Comparison of ENCODE assay signal across 1 cellular context in the genomic region with DNA sequence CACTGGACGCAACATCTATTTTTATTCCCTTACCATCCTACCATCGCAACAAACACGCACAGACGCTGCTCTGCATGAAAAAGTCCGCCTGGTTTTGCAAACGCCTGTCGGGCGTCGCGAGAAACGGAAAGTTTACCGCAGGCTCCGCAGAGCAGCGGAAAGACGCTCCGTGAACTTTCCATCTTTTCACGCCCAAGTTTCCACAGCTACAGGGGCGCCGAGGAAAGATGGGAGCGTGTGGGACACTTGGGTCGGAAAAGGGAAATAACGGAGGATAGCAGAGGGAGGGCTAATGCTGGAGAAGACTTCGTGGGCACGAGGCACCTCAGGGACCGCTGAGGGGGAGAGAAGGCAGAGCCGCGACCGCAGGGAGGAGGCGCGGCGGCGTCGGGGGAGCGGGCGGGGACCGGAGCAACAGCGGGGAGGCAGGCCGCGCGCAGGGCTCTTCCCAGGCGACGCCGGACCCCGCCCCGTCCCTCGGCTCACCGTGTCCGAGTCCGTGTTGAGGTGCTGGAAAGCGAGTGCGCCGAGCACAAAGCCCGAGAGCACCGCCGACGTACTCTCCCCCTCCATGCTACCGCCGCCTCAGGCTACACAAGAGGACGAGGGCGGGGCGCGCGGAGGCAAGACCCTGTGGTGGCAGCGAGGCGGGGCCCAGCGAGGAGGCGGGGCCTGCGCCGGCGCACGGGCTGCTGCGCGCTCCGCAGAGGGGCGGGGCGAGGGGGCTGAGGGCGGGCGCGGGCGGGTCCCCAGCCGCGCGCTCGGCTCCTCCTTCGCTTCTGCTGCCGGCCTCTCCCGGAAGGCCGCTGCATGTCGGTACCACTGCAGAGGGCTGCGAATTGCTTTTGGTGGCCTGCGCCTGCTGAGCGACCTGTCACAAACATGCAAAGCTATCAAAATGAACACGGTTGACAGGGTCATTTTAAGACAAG.
A peak's percentile ranks its signal among the peaks of the same experiment; 100 is the strongest.
TF ChIP-seq lines count a peak whose summit lies in the region.

A gene (minus strand): TSS at position 601 of the 932 bp plus-strand sequence. CDS start 28 bp downstream, at position 573.

TF ChIP-seq in HepG2, 621 proteins besides CTCF, POLR2A, EP300 and RAD21 (continued from another document and continues in another):
- TF ChIP-seq, protein P1, sequence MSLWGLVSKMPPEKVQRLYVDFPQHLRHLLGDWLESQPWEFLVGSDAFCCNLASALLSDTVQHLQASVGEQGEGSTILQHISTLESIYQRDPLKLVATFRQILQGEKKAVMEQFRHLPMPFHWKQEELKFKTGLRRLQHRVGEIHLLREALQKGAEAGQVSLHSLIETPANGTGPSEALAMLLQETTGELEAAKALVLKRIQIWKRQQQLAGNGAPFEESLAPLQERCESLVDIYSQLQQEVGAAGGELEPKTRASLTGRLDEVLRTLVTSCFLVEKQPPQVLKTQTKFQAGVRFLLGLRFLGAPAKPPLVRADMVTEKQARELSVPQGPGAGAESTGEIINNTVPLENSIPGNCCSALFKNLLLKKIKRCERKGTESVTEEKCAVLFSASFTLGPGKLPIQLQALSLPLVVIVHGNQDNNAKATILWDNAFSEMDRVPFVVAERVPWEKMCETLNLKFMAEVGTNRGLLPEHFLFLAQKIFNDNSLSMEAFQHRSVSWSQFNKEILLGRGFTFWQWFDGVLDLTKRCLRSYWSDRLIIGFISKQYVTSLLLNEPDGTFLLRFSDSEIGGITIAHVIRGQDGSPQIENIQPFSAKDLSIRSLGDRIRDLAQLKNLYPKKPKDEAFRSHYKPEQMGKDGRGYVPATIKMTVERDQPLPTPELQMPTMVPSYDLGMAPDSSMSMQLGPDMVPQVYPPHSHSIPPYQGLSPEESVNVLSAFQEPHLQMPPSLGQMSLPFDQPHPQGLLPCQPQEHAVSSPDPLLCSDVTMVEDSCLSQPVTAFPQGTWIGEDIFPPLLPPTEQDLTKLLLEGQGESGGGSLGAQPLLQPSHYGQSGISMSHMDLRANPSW (CRISPR knock-in tag; IDR thresholded peaks at IDR 0.05; ENCODE audit: borderline replicate concordance), result 0 out of 2 replicates have a peak, but pooled peaks have one; percentile 37
- peak; percentile 69; the same call in 1 of the 2 replicates for TF ChIP-seq ZNF350 (CRISPR knock-in tag; IDR thresholded peaks at IDR 0.05; ENCODE audit: borderline replicate concordance, low read depth)
- peak; percentile 76; the same call in 1 of the 2 replicates for TF ChIP-seq DR1 (CRISPR knock-in tag; IDR thresholded peaks at IDR 0.05)
- TF ChIP-seq TBX2 (CRISPR knock-in tag; IDR thresholded peaks at IDR 0.05; ENCODE audit: borderline replicate concordance), result peak; percentile 64; the same call in 1 of the 2 replicates
- peak; percentile 76 for TF ChIP-seq POGZ (CRISPR knock-in tag; IDR thresholded peaks at IDR 0.05)
- TF ChIP-seq ZNF430 (CRISPR knock-in tag; IDR thresholded peaks at IDR 0.05), result peak; percentile 80; the same call in 1 of the 2 replicates
- TF ChIP-seq ZNF546 (CRISPR knock-in tag; conservative IDR thresholded peaks at IDR 0.05), result peak; percentile 88; the same call in 1 of the 2 replicates
- 0 out of 2 replicates have a peak, but pooled peaks have one; percentile 44 for TF ChIP-seq CAMTA2 (CRISPR knock-in tag; IDR thresholded peaks at IDR 0.05; ENCODE audit: borderline replicate concordance)
- TF ChIP-seq SNRNP70 (IDR thresholded peaks at IDR 0.05; ENCODE audit: low read depth, low read length), result no peak
- TF ChIP-seq, protein P2, sequence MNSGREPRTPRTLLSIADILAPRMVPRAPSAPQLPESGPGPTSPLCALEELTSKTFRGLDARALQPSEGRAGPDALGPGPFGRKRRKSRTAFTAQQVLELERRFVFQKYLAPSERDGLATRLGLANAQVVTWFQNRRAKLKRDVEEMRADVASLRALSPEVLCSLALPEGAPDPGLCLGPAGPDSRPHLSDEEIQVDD (CRISPR knock-in tag; IDR thresholded peaks at IDR 0.05; ENCODE audit: borderline replicate concordance), result peak; percentile 83; the same call in 1 of the 2 replicates
- peak; percentile 88 for TF ChIP-seq ZNF501 (CRISPR knock-in tag; IDR thresholded peaks at IDR 0.05)
- 0 out of 2 replicates have a peak, but pooled peaks have one; percentile 49 for TF ChIP-seq NKX3-1 (CRISPR knock-in tag; IDR thresholded peaks at IDR 0.05)
- TF ChIP-seq ZNF749 (CRISPR knock-in tag; IDR thresholded peaks at IDR 0.05; ENCODE audit: borderline replicate concordance), result peak; percentile 95
- TF ChIP-seq NRL (CRISPR knock-in tag; IDR thresholded peaks at IDR 0.05; ENCODE audit: borderline replicate concordance), result peak; percentile 90
- TF ChIP-seq JUNB (CRISPR knock-in tag; IDR thresholded peaks at IDR 0.05; ENCODE audit: borderline replicate concordance), result peak; percentile 57; the same call in 1 of the 2 replicates
- peak; percentile 77; the same call in 1 of the 2 replicates for TF ChIP-seq TMF1 (CRISPR knock-in tag; IDR thresholded peaks at IDR 0.05; ENCODE audit: low read depth)
- TF ChIP-seq ZSCAN31 (CRISPR knock-in tag; IDR thresholded peaks at IDR 0.05; ENCODE audit: low read depth), result peak; percentile 94
- TF ChIP-seq, protein P3, sequence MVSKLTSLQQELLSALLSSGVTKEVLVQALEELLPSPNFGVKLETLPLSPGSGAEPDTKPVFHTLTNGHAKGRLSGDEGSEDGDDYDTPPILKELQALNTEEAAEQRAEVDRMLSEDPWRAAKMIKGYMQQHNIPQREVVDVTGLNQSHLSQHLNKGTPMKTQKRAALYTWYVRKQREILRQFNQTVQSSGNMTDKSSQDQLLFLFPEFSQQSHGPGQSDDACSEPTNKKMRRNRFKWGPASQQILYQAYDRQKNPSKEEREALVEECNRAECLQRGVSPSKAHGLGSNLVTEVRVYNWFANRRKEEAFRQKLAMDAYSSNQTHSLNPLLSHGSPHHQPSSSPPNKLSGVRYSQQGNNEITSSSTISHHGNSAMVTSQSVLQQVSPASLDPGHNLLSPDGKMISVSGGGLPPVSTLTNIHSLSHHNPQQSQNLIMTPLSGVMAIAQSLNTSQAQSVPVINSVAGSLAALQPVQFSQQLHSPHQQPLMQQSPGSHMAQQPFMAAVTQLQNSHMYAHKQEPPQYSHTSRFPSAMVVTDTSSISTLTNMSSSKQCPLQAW (CRISPR knock-in tag; IDR thresholded peaks at IDR 0.05), result peak; percentile 74
- peak; percentile 40; the same call in 1 of the 2 replicates for TF ChIP-seq ZNF251 (CRISPR knock-in tag; IDR thresholded peaks at IDR 0.05)
- TF ChIP-seq ZBTB8A (CRISPR knock-in tag; IDR thresholded peaks at IDR 0.05; ENCODE audit: borderline replicate concordance, low read depth), result peak; percentile 64; the same call in 1 of the 2 replicates
- peak; percentile 44; the same call in 1 of the 2 replicates for TF ChIP-seq ZNF431 (CRISPR knock-in tag; IDR thresholded peaks at IDR 0.05; ENCODE audit: borderline replicate concordance, low read depth)
- TF ChIP-seq, protein P4, sequence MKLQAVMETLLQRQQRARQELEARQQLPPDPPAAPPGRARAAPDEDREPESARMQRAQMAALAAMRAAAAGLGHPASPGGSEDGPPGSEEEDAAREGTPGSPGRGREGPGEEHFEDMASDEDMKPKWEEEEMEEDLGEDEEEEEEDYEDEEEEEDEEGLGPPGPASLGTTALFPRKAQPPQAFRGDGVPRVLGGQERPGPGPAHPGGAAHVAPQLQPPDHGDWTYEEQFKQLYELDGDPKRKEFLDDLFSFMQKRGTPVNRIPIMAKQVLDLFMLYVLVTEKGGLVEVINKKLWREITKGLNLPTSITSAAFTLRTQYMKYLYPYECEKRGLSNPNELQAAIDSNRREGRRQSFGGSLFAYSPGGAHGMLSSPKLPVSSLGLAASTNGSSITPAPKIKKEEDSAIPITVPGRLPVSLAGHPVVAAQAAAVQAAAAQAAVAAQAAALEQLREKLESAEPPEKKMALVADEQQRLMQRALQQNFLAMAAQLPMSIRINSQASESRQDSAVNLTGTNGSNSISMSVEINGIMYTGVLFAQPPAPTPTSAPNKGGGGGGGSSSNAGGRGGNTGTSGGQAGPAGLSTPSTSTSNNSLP (IDR thresholded peaks at IDR 0.05; ENCODE audit: low read depth, low read length), result no peak
- peak; percentile 53; the same call in 1 of the 2 replicates for TF ChIP-seq ZNF446 (CRISPR knock-in tag; IDR thresholded peaks at IDR 0.05)
- TF ChIP-seq RFXANK (CRISPR knock-in tag; IDR thresholded peaks at IDR 0.05), result 0 out of 2 replicates have a peak, but pooled peaks have one; percentile 37
- TF ChIP-seq SKI (IDR thresholded peaks at IDR 0.05; ENCODE audit: partially characterized antibody), result peak; percentile 22
- TF ChIP-seq KDM6A (CRISPR knock-in tag; IDR thresholded peaks at IDR 0.05; ENCODE audit: low read depth), result no peak
- TF ChIP-seq, protein P5, sequence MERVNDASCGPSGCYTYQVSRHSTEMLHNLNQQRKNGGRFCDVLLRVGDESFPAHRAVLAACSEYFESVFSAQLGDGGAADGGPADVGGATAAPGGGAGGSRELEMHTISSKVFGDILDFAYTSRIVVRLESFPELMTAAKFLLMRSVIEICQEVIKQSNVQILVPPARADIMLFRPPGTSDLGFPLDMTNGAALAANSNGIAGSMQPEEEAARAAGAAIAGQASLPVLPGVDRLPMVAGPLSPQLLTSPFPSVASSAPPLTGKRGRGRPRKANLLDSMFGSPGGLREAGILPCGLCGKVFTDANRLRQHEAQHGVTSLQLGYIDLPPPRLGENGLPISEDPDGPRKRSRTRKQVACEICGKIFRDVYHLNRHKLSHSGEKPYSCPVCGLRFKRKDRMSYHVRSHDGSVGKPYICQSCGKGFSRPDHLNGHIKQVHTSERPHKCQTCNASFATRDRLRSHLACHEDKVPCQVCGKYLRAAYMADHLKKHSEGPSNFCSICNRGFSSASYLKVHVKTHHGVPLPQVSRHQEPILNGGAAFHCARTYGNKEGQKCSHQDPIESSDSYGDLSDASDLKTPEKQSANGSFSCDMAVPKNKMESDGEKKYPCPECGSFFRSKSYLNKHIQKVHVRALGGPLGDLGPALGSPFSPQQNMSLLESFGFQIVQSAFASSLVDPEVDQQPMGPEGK (CRISPR knock-in tag; IDR thresholded peaks at IDR 0.05), result peak; percentile 41; the same call in 1 of the 2 replicates
- TF ChIP-seq EEA1 (CRISPR knock-in tag; IDR thresholded peaks at IDR 0.05; ENCODE audit: borderline replicate concordance), result peak; percentile 88; the same call in 1 of the 2 replicates
- TF ChIP-seq KLF13 (CRISPR knock-in tag; IDR thresholded peaks at IDR 0.05), result peak; percentile 81; the same call in 1 of the 2 replicates
- peak; percentile 65 for TF ChIP-seq ESRRA (CRISPR knock-in tag; IDR thresholded peaks at IDR 0.05; ENCODE audit: low read depth)
- TF ChIP-seq KLF6 (CRISPR knock-in tag; IDR thresholded peaks at IDR 0.05), result 0 out of 2 replicates have a peak, but pooled peaks have one; percentile 66
- TF ChIP-seq, protein P6, sequence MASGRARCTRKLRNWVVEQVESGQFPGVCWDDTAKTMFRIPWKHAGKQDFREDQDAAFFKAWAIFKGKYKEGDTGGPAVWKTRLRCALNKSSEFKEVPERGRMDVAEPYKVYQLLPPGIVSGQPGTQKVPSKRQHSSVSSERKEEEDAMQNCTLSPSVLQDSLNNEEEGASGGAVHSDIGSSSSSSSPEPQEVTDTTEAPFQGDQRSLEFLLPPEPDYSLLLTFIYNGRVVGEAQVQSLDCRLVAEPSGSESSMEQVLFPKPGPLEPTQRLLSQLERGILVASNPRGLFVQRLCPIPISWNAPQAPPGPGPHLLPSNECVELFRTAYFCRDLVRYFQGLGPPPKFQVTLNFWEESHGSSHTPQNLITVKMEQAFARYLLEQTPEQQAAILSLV (CRISPR knock-in tag; IDR thresholded peaks at IDR 0.05; ENCODE audit: borderline replicate concordance), result peak; percentile 79; the same call in 1 of the 2 replicates
- peak; percentile 60; the same call in 1 of the 2 replicates for TF ChIP-seq ZNF839 (CRISPR knock-in tag; IDR thresholded peaks at IDR 0.05; ENCODE audit: borderline replicate concordance)
- TF ChIP-seq, protein P7, sequence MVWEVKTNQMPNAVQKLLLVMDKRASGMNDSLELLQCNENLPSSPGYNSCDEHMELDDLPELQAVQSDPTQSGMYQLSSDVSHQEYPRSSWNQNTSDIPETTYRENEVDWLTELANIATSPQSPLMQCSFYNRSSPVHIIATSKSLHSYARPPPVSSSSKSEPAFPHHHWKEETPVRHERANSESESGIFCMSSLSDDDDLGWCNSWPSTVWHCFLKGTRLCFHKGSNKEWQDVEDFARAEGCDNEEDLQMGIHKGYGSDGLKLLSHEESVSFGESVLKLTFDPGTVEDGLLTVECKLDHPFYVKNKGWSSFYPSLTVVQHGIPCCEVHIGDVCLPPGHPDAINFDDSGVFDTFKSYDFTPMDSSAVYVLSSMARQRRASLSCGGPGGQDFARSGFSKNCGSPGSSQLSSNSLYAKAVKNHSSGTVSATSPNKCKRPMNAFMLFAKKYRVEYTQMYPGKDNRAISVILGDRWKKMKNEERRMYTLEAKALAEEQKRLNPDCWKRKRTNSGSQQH (CRISPR knock-in tag; IDR thresholded peaks at IDR 0.05; ENCODE audit: low read depth), result peak; percentile 78; the same call in 1 of the 2 replicates
- TF ChIP-seq ZNF230 (CRISPR knock-in tag; IDR thresholded peaks at IDR 0.05), result peak; percentile 57; the same call in 1 of the 2 replicates
- TF ChIP-seq, protein P8, sequence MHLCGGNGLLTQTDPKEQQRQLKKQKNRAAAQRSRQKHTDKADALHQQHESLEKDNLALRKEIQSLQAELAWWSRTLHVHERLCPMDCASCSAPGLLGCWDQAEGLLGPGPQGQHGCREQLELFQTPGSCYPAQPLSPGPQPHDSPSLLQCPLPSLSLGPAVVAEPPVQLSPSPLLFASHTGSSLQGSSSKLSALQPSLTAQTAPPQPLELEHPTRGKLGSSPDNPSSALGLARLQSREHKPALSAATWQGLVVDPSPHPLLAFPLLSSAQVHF (CRISPR knock-in tag; IDR thresholded peaks at IDR 0.05), result peak; percentile 70; the same call in 1 of the 2 replicates
- TF ChIP-seq NAIF1 (CRISPR knock-in tag; IDR thresholded peaks at IDR 0.05; ENCODE audit: borderline replicate concordance), result peak; percentile 29; the same call in 1 of the 2 replicates
- TF ChIP-seq NONO (IDR thresholded peaks at IDR 0.05), result no peak
- TF ChIP-seq NONO (CRISPR knock-in tag; conservative IDR thresholded peaks at IDR 0.05), result peak; percentile 89
- TF ChIP-seq, protein P9, sequence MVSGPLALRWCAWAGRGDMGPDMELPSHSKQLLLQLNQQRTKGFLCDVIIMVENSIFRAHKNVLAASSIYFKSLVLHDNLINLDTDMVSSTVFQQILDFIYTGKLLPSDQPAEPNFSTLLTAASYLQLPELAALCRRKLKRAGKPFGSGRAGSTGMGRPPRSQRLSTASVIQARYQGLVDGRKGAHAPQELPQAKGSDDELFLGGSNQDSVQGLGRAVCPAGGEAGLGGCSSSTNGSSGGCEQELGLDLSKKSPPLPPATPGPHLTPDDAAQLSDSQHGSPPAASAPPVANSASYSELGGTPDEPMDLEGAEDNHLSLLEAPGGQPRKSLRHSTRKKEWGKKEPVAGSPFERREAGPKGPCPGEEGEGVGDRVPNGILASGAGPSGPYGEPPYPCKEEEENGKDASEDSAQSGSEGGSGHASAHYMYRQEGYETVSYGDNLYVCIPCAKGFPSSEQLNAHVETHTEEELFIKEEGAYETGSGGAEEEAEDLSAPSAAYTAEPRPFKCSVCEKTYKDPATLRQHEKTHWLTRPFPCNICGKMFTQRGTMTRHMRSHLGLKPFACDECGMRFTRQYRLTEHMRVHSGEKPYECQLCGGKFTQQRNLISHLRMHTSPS (CRISPR knock-in tag; IDR thresholded peaks at IDR 0.05; ENCODE audit: low read depth), result no peak
- TF ChIP-seq ZNF629 (CRISPR knock-in tag; conservative IDR thresholded peaks at IDR 0.05), result 0 out of 2 replicates have a peak, but pooled peaks have one; percentile 5
- TF ChIP-seq, protein P10, sequence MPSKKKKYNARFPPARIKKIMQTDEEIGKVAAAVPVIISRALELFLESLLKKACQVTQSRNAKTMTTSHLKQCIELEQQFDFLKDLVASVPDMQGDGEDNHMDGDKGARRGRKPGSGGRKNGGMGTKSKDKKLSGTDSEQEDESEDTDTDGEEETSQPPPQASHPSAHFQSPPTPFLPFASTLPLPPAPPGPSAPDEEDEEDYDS (CRISPR knock-in tag; IDR thresholded peaks at IDR 0.05), result peak; percentile 92
- TF ChIP-seq ZNF12 (CRISPR knock-in tag; IDR thresholded peaks at IDR 0.05), result peak; percentile 34; the same call in 1 of the 2 replicates
- peak; percentile 95 for TF ChIP-seq ATF7-NPFF (CRISPR knock-in tag; IDR thresholded peaks at IDR 0.05; ENCODE audit: low read depth)
- TF ChIP-seq PTBP1 (IDR thresholded peaks at IDR 0.05; ENCODE audit: low read depth, low read length, poor library complexity, severe bottlenecking), result no peak
